22 cellular contexts compared by ENCODE assay signal in genomic region chr15:26294062-26294689, GRCh38.
A peak's percentile ranks its signal among the peaks of the same experiment; 100 is the strongest.
DNase-seq lines count a peak whose midpoint lies in the region; TF ChIP-seq lines count a peak whose summit lies in the region.
"Had no signal": no experiment of that assay in that cellular context is flagged by ENCODE, and none has a peak within 500 bp of the region (broad histone marks: within the 10 kb centered on the region; RNA-seq: fewer than 3 reads in every experiment).

No MANE protein-coding gene starts in this region.

- no peak overlapping the region for H3K4me3 ChIP-seq in ovary
- H3K4me3 ChIP-seq: adrenal gland, GM12878, lower lobe of right lung, prostate gland had no signal

- H3K27ac ChIP-seq in ovary: no peak overlapping the region
- H3K27ac ChIP-seq: adrenal gland, lower lobe of right lung, prostate gland had no signal

- H3K36me3 ChIP-seq in ovary: no peaks in the 10 kb centered on the region
- H3K36me3 ChIP-seq: adrenal gland, lower lobe of right lung, prostate gland had no signal

- H3K4me1 ChIP-seq in ovary (ENCODE audit: insufficient read depth): no peaks in the 10 kb centered on the region
- H3K4me1 ChIP-seq: adrenal gland, lower lobe of right lung, prostate gland had no signal

- TF ChIP-seq EP300 in ovary (IDR thresholded peaks at IDR 0.05): no peak

- DNase-seq in D341Med (ENCODE audit: low spot score) (peak; percentile 62), NCI-H1694 (lab: John Stamatoyannopoulos, UW) (peak; percentile 8), ecto neural progenitor cell (ENCODE audit: low spot score) (peak; percentile 49), iPS-NIHi7 (ENCODE audit: extremely low spot score) (peak; percentile 81), NCI-H2029 treated with DMSO at 0.1 percent for 48 hours (lab: John Stamatoyannopoulos, UW) (no peak), SHP77 treated with DMSO at 0.1 percent for 48 hours (lab: John Stamatoyannopoulos, UW) (no peak), MV-4-11 (lab: John Stamatoyannopoulos, UW) (no peak), ovary (no peak)
- DNase-seq: ACHN; activated CD4-positive, CD25-positive, alpha-beta regulatory T cell treated with anti-CD3 and anti-CD28 coated beads, Interleukin-2, amount 50 U/mL, for 72 hours; activated CD8-positive, alpha-beta memory T cell treated with anti-CD3 and anti-CD28 coated beads, Interleukin-2, amount 10 ng/mL, durations not matched to agents 7 days and 5 days; CD4-positive, alpha-beta memory T cell; central memory CD4-positive, alpha-beta T cell; effector CD4-positive, alpha-beta T cell; lower lobe of right lung; NCI-H187; NK-92 treated with Interleukin-12 subunit alpha and Interleukin-12 subunit beta, amount 100 ng/mL, for 24 hours; SIG-M5; stimulated activated naive CD8-positive, alpha-beta T cell treated with anti-CD3 and anti-CD28 coated beads, Interleukin-15, Interleukin-2, amounts not matched to agents 100 U/mL and 50 U/mL, for 24 hours had no signal

- 31 to 38% (median 32%) methylated on average over 5 of the region's 5 CpGs for WGBS in ovary, 3 donors

- no peak for TF ChIP-seq CTCF in ovary (IDR thresholded peaks at IDR 0.05)

- no peak for TF ChIP-seq POLR2A in ovary (IDR thresholded peaks at IDR 0.05)

- H3K9me3 ChIP-seq in ovary: no peaks in the 10 kb centered on the region
- H3K9me3 ChIP-seq: adrenal gland, lower lobe of right lung, prostate gland had no signal

- intact Hi-C loops in ovary (cut with DNase I): no loop called here

- no peaks in the 10 kb centered on the region for H3K27me3 ChIP-seq in ovary
- H3K27me3 ChIP-seq: adrenal gland had no signal

Comparison
In these comparisons a context has a peak if more than half of its experiments do, and no peak if none do; other contexts are left out.
1. DNase-seq: peak in D341Med (single experiment), NCI-H1694 (single experiment), ecto neural progenitor cell (single experiment) and iPS-NIHi7 (single experiment); none in NCI-H2029 treated with DMSO at 0.1 percent for 48 hours (single experiment), SHP77 treated with DMSO at 0.1 percent for 48 hours (single experiment), MV-4-11 (single experiment) and ovary (0 of 5).